Comparison of ENCODE assay signal across 8 cellular contexts in the genomic region with DNA sequence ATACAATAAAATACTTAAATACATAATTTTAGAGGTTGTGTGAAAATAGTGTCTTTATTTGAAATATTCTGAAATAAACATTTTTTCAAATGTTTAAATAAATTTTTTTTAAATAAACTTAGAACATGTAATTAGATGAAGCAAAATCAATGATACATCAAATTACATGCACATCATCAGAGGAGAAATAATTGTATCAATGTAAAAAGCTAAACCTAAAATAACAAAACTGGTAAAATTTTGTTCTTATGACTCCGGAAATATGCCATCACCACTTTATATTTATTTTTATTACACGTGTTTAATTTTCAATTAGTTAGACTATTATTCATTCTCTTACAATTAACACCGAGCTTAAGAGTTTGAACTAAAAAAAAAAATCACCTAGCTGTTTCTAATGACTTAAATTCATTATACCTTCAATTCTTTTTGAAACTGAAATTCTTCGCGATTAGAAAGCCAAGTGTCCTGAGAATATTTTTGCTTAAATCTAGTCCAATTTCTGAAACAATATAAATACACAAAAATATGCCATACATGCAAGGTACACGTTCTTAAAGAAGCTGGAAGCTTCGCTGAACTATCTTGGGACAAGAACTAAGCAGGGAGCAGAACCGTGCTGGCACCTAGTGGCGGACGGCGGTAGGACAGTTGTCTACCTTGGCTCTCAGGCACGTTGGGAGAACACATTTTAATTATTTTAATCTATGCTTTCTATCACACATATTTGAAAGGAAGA.
A peak's percentile ranks its signal among the peaks of the same experiment; 100 is the strongest.
DNase-seq lines count a peak whose midpoint lies in the region; ATAC-seq and TF ChIP-seq lines count a peak whose summit lies in the region.

No MANE protein-coding gene starts in this region.

- H3K9me3 Mint-ChIP-seq in activated T-cell treated with anti-CD3 and anti-CD28 coated beads, Interleukin-2, amount 50 U/mL, for 4 hours: no peaks in the 10 kb centered on the region

- ATAC-seq in GM21723 (IDR thresholded peaks at IDR 0.05; ENCODE audit: unreplicated experiment) (peak; percentile 92), upper lobe of right lung (peak; percentile 92)
- ATAC-seq in activated T-cell treated with anti-CD3 and anti-CD28 coated beads, Interleukin-2, amount 50 U/mL, for 4 hours: peak in 1 of 2 donors; percentile 71

- no peaks in the 10 kb centered on the region for H3K36me3 Mint-ChIP-seq in activated T-cell treated with anti-CD3 and anti-CD28 coated beads, Interleukin-2, amount 50 U/mL, for 4 hours (ENCODE audit: insufficient read depth)

- H3K36me3 ChIP-seq in NT2/D1 (ENCODE audit: insufficient read depth, insufficient read length, low read length) (no peaks in the 10 kb centered on the region), upper lobe of right lung (no peaks in the 10 kb centered on the region)

- H3K4me3 ChIP-seq in Jurkat, Clone E6-1 (ENCODE audit: low read length): no peak overlapping the region
- H3K4me3 ChIP-seq in NT2/D1 (ENCODE audit: insufficient read length, low read depth): no peak overlapping the region
- H3K4me3 ChIP-seq in foreskin fibroblast (ENCODE audit: low read depth in 1 of 2, low read length in 2 of 2): no peak overlapping the region
- no peak overlapping the region for H3K4me3 ChIP-seq in upper lobe of right lung

- H3K27ac ChIP-seq in upper lobe of right lung: no peak overlapping the region

- no peaks in the 10 kb centered on the region for H3K27me3 Mint-ChIP-seq in activated T-cell treated with anti-CD3 and anti-CD28 coated beads, Interleukin-2, amount 50 U/mL, for 4 hours (ENCODE audit: low read depth)

- DNase-seq in EL (peak; percentile 56), NT2/D1 (ENCODE audit: low read depth, low spot score) (peak; percentile 39), foreskin fibroblast (peak; percentile 42 to 84), occipital lobe (lab: John Stamatoyannopoulos, UW) (peak; percentile 27), upper lobe of right lung (peak; percentile 84)
- DNase-seq in Jurkat, Clone E6-1 (ENCODE audit: low read depth, low spot score): peak; percentile 42
- DNase-seq in activated T-cell treated with anti-CD3 and anti-CD28 coated beads, Interleukin-2, amount 50 U/mL, for 4 hours: peak; percentile 9

- no peak overlapping the region for H3K9ac ChIP-seq in NT2/D1 (ENCODE audit: insufficient read length, low read depth)

- no peaks in the 10 kb centered on the region for H3K4me1 Mint-ChIP-seq in activated T-cell treated with anti-CD3 and anti-CD28 coated beads, Interleukin-2, amount 50 U/mL, for 4 hours (ENCODE audit: low read depth)

- peak; percentile 94 for TF ChIP-seq CTCF in foreskin fibroblast (IDR thresholded peaks at IDR 0.05; ENCODE audit: low read depth, low read length)
- peak; percentile 94 for TF ChIP-seq CTCF in upper lobe of right lung (IDR thresholded peaks at IDR 0.05)

- intact Hi-C loops in upper lobe of right lung (cut with DNase I): no loop called here

- no peak overlapping the region for H3K4me3 Mint-ChIP-seq in activated T-cell treated with anti-CD3 and anti-CD28 coated beads, Interleukin-2, amount 50 U/mL, for 4 hours

- H3K9me3 ChIP-seq in NT2/D1 (ENCODE audit: insufficient read depth, low read length) (no peaks in the 10 kb centered on the region), upper lobe of right lung (no peaks in the 10 kb centered on the region)

- H3K27me3 ChIP-seq in NT2/D1 (ENCODE audit: insufficient read depth, insufficient read length) (no peaks in the 10 kb centered on the region), upper lobe of right lung (no peaks in the 10 kb centered on the region)

- H3K4me1 ChIP-seq in NT2/D1 (ENCODE audit: insufficient read depth, insufficient read length) (no peaks in the 10 kb centered on the region), upper lobe of right lung (no peaks in the 10 kb centered on the region)

Comparison
In these comparisons a context has a peak if more than half of its experiments do, and no peak if none do; other contexts are left out.
1. DNase-seq: peak in every context shown above with its lines; median percentile 84 in upper lobe of right lung; 63 in foreskin fibroblast; 56 in EL; 42 in Jurkat, Clone E6-1; 39 in NT2/D1; 27 in occipital lobe; 9 in activated T-cell treated with anti-CD3 and anti-CD28 coated beads, Interleukin-2, amount 50 U/mL, for 4 hours.